Comparison of ENCODE assay signal across 14 cellular contexts in genomic region chr11:65660038-65660437, GRCh38. TPM values are rescaled to one million over a fixed set of nuclear protein-coding genes. Genes with fewer than 3 reads are reported as not detected.
DNase-seq lines count a peak whose midpoint lies in the region; ATAC-seq and TF ChIP-seq lines count a peak whose summit lies in the region.
"Had no signal": no experiment of that assay in that cellular context is flagged by ENCODE, and none has a peak within 500 bp of the region (broad histone marks: within the 10 kb centered on the region; RNA-seq: fewer than 3 reads in every experiment).

No MANE protein-coding gene starts in this region.

- H3K4me1 Mint-ChIP-seq in CD4-positive, alpha-beta memory T cell: peaks cover 31 to 67% (median 44%) of the 10 kb centered on the region in 4 donors
- H3K4me1 Mint-ChIP-seq in activated B cell treated with CpG ODN at 0.5 μM for 24 hours (peaks cover 43% of the 10 kb centered on the region), memory B cell (peaks cover 19% of the 10 kb centered on the region)

- peaks cover 52 to 67% of the 10 kb centered on the region in 2 donors for H3K36me3 Mint-ChIP-seq in CD4-positive, alpha-beta memory T cell
- H3K36me3 Mint-ChIP-seq in activated B cell treated with CpG ODN at 0.5 μM for 24 hours (ENCODE audit: low read depth) (peaks cover 62% of the 10 kb centered on the region), memory B cell (peaks cover 33% of the 10 kb centered on the region)

- no peaks in the 10 kb centered on the region for H3K27me3 Mint-ChIP-seq in CD4-positive, alpha-beta memory T cell
- H3K27me3 Mint-ChIP-seq in activated B cell treated with CpG ODN at 0.5 μM for 24 hours (no peaks in the 10 kb centered on the region), memory B cell (no peaks in the 10 kb centered on the region)

- POLR2A ChIA-PET in CD4-positive, alpha-beta memory T cell (lab: Charles Lee; ENCODE audit: partially characterized antibody): interaction anchor here (9.0 to 13.6 kb wide), 2 partner anchors 7 to 19 kb away, joined by 183 to 359 read pairs; partner anchors contain the start of gene SIPA1
- POLR2A ChIA-PET in activated B cell treated with CpG ODN at 0.5 μM for 24 hours (lab: Charles Lee): interaction anchor here (0.8 to 19.4 kb wide), 4 partner anchors 22 to 53 kb away, joined by 3 to 617 read pairs (median 4); partner anchors contain the start of genes KAT5, PCNX3 and SIPA1

- no peaks in the 10 kb centered on the region for H3K9me3 ChIP-seq in CD4-positive, alpha-beta memory T cell (ENCODE audit: control insufficient read depth in 1 of 2, low read length in 2 of 2)
- H3K9me3 ChIP-seq: thyroid gland had no signal

- H3K36me3 ChIP-seq in CD4-positive, alpha-beta memory T cell (ENCODE audit: insufficient read depth, low read length): peaks cover 64% of the 10 kb centered on the region

- CTCF ChIA-PET in CD4-positive, alpha-beta memory T cell (lab: Charles Lee; ENCODE audit: partially characterized antibody): no interaction called here
- CTCF ChIA-PET in activated B cell treated with CpG ODN at 0.5 μM for 24 hours (lab: Charles Lee): no interaction called here

- H3K4me3 Mint-ChIP-seq in CD4-positive, alpha-beta memory T cell: peak overlapping the region in 2 of 8 donors; percentile 38 to 61
- H3K4me3 Mint-ChIP-seq in activated B cell treated with CpG ODN at 0.5 μM for 24 hours (peak overlapping the region; percentile 11), memory B cell (peak overlapping the region; percentile 43)

- peaks cover 38% of the 10 kb centered on the region for H3K4me1 ChIP-seq in CD4-positive, alpha-beta memory T cell (ENCODE audit: insufficient read depth, low read length)

- intact Hi-C loops in CD4-positive, alpha-beta memory T cell (cut with micrococcal nuclease): loop anchor here (5.0 kb wide), 1 partner anchor 197 kb away; the partner anchor contains the start of gene CFL1
- intact Hi-C loops in activated B cell treated with CpG ODN at 0.5 μM for 24 hours (cut with micrococcal nuclease): loop anchor here (5.0 kb wide), 1 partner anchor 342 kb away; the partner anchor contains the start of genes BANF1 and EIF1AD

- peaks cover 0 to 4% (median 0%) of the 10 kb centered on the region in 8 donors for H3K9me3 Mint-ChIP-seq in CD4-positive, alpha-beta memory T cell
- H3K9me3 Mint-ChIP-seq in activated B cell treated with CpG ODN at 0.5 μM for 24 hours (no peaks in the 10 kb centered on the region), memory B cell (no peaks in the 10 kb centered on the region)

- no peak for TF ChIP-seq CTCF in activated B cell treated with CpG ODN at 0.5 μM for 24 hours (IDR thresholded peaks at IDR 0.05)

- H3K27ac Mint-ChIP-seq in CD4-positive, alpha-beta memory T cell: peak overlapping the region; percentile 73 to 92 (median 82)
- H3K27ac Mint-ChIP-seq in activated B cell treated with CpG ODN at 0.5 μM for 24 hours: peak overlapping the region; percentile 59
- H3K27ac Mint-ChIP-seq in memory B cell: peak overlapping the region; percentile 84

- ATAC-seq in activated B cell treated with CpG ODN at 0.5 μM for 24 hours (ENCODE audit: low read depth) (no peak), memory B cell (ENCODE audit: low read depth) (no peak), GM19397 (IDR thresholded peaks at IDR 0.05; ENCODE audit: unreplicated experiment) (no peak)
- ATAC-seq: HCT116, Panc1 had no signal

- peak overlapping the region; percentile 10 for H3K27ac ChIP-seq in CD4-positive, alpha-beta memory T cell (ENCODE audit: low read depth, low read length)
- H3K27ac ChIP-seq: thyroid gland had no signal

- DNase-seq in CD4-positive, alpha-beta memory T cell: no peak
- DNase-seq in activated B cell treated with CpG ODN at 0.5 μM for 24 hours (no peak), memory B cell (ENCODE audit: low spot score in 2 of 2) (no peak), C1 segment of cervical spinal cord (lab: John Stamatoyannopoulos, UW) (no peak), islet precursor cell (no peak)
- DNase-seq: effector memory CD4-positive, alpha-beta T cell; GDM1; kidney glomerular epithelial cell; NCI-H1048; NCI-H446 treated with DMSO at 0.1 percent for 48 hours; thyroid gland had no signal

- H3K4me3 ChIP-seq in CD4-positive, alpha-beta memory T cell (ENCODE audit: low read length in 2 of 2): no peak overlapping the region
- H3K4me3 ChIP-seq: thyroid gland had no signal

- H3K27me3 ChIP-seq in CD4-positive, alpha-beta memory T cell (ENCODE audit: insufficient read depth, low read length): no peaks in the 10 kb centered on the region
- H3K27me3 ChIP-seq: thyroid gland had no signal

RNA-seq across cellular contexts. Expression of gene RELA, which starts 2.7 kb away (rescaled TPM):
- 100 to 1,000 TPM; 170 to 173 TPM for total RNA-seq in CD4-positive, alpha-beta memory T cell
- 10 to 100 TPM; 36.5 to 74.7 TPM for polyA plus RNA-seq in CD4-positive, alpha-beta memory T cell
- total RNA-seq in activated B cell treated with CpG ODN at 0.5 μM for 24 hours: 110 and 119 TPM in 2 replicates

RNA-seq across cellular contexts. Expression of gene SIPA1, which starts 22.1 kb away (rescaled TPM):
- total RNA-seq in CD4-positive, alpha-beta memory T cell: 100 to 1,000 TPM; 150 to 169 TPM
- polyA plus RNA-seq in CD4-positive, alpha-beta memory T cell: 100 to 1,000 TPM in 1 of 2 donors, 10 to 100 TPM in 1; 50.1 to 204 TPM
- total RNA-seq in activated B cell treated with CpG ODN at 0.5 μM for 24 hours: 236 and 252 TPM in 2 replicates

RNA-seq across cellular contexts. Expression of gene PCNX3, which starts 44.5 kb away (rescaled TPM):
- total RNA-seq in CD4-positive, alpha-beta memory T cell: 10 to 100 TPM; 63.3 to 66.3 TPM
- 1 to 10 TPM in 1 of 2 donors, under 1 TPM in 1; 0.41 to 6.3 TPM for polyA plus RNA-seq in CD4-positive, alpha-beta memory T cell
- total RNA-seq in activated B cell treated with CpG ODN at 0.5 μM for 24 hours: 45.3 and 51.4 TPM in 2 replicates

RNA-seq across cellular contexts. Expression of gene MAP3K11, which starts 46.0 kb away (rescaled TPM):
- 10 to 100 TPM; 92.0 to 93.6 TPM for total RNA-seq in CD4-positive, alpha-beta memory T cell
- 10 to 100 TPM in 1 of 2 donors, 1 to 10 TPM in 1; 6.3 to 24.1 TPM for polyA plus RNA-seq in CD4-positive, alpha-beta memory T cell
- total RNA-seq in activated B cell treated with CpG ODN at 0.5 μM for 24 hours: 72.1 and 89.6 TPM in 2 replicates

RNA-seq across cellular contexts. Expression of gene KAT5, which starts 52.0 kb away (rescaled TPM):
- 100 to 1,000 TPM in 1 of 2 experiments, 10 to 100 TPM in 1; 93.5 to 106 TPM for total RNA-seq in CD4-positive, alpha-beta memory T cell
- polyA plus RNA-seq in CD4-positive, alpha-beta memory T cell: 10 to 100 TPM; 45.4 to 61.5 TPM
- 108 and 120 TPM in 2 replicates for total RNA-seq in activated B cell treated with CpG ODN at 0.5 μM for 24 hours
